Comparison of ENCODE assay signal across 1 cellular context in the genomic region with DNA sequence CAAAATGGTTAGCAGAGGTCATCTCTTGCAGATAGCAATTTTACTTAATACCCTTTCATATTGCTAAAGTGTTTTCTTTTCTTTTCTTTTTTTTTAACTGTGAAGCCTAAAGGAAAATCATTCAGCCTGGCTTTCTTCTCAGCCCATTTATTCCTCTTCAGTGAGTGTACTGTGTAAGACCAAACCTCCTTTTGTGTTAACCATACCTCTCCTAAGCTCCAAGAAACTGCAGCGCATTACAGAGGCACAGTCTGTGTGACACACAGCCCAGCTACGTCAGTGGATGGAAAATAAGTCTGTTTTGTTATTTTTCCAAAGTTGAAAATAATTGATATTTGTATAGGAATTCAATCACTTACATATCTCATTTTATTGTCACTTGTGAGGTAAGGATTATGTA.
TF ChIP-seq lines count a peak whose summit lies in the region.

No MANE protein-coding gene starts in this region.

TF ChIP-seq in SK-N-SH, 30 proteins besides CTCF, POLR2A, EP300 and RAD21:
- TF ChIP-seq SIN3A (IDR thresholded peaks at IDR 0.05; ENCODE audit: borderline replicate concordance, low read depth, low read length): no peak
- no peak for TF ChIP-seq NFIC (IDR thresholded peaks at IDR 0.05; ENCODE audit: borderline replicate concordance)
- TF ChIP-seq, protein P1, sequence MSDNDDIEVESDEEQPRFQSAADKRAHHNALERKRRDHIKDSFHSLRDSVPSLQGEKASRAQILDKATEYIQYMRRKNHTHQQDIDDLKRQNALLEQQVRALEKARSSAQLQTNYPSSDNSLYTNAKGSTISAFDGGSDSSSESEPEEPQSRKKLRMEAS (IDR thresholded peaks at IDR 0.05; ENCODE audit: low read depth): no peak
- no peak for TF ChIP-seq RFX5 (IDR thresholded peaks at IDR 0.05; ENCODE audit: low read length)
- TF ChIP-seq, protein P2, sequence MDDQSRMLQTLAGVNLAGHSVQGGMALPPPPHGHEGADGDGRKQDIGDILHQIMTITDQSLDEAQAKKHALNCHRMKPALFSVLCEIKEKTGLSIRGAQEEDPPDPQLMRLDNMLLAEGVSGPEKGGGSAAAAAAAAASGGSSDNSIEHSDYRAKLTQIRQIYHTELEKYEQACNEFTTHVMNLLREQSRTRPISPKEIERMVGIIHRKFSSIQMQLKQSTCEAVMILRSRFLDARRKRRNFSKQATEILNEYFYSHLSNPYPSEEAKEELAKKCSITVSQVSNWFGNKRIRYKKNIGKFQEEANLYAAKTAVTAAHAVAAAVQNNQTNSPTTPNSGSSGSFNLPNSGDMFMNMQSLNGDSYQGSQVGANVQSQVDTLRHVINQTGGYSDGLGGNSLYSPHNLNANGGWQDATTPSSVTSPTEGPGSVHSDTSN (IDR thresholded peaks at IDR 0.05): no peak
- no peak for TF ChIP-seq FOSL2 (IDR thresholded peaks at IDR 0.05; ENCODE audit: borderline replicate concordance, low read depth)
- no peak for TF ChIP-seq GABPA (IDR thresholded peaks at IDR 0.05; ENCODE audit: low read depth)
- TF ChIP-seq GATA2 (CRISPR knock-in tag; IDR thresholded peaks at IDR 0.05): no peak
- TF ChIP-seq MEF2A (IDR thresholded peaks at IDR 0.05; ENCODE audit: borderline replicate concordance, low read depth): no peak
- TF ChIP-seq, protein P3, sequence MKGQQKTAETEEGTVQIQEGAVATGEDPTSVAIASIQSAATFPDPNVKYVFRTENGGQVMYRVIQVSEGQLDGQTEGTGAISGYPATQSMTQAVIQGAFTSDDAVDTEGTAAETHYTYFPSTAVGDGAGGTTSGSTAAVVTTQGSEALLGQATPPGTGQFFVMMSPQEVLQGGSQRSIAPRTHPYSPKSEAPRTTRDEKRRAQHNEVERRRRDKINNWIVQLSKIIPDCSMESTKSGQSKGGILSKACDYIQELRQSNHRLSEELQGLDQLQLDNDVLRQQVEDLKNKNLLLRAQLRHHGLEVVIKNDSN (IDR thresholded peaks at IDR 0.05; ENCODE audit: borderline replicate concordance, low read depth): no peak
- TF ChIP-seq SMC3 (IDR thresholded peaks at IDR 0.05; ENCODE audit: low read depth, low read length): no peak
